Comparison of ENCODE assay signal across 8 cellular contexts in the genomic region with DNA sequence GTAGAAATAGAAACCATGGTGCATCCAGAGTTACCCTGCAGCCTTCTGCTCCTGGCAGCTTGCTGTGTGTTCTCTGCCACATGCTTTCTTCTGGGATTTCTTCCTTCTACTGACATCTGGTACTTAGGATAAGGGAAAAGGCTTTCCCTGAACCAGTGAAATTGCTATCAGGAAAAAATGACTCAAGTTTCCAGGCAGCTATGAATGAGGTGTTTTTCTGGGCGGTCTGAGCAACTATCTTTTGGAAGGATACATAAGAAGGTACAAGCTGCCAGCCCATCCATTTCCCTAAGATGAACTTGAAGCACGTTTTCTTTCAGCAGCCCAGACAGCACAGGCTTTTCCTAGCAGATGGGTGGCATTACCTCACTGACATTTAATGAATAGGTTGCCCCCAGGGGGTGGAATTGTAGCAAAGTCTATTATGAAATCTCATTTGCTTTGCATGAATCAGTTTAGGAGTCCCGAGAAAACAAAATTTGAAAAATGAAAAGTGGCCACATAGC.
DNase-seq lines count a peak whose midpoint lies in the region; ATAC-seq and TF ChIP-seq lines count a peak whose summit lies in the region.

No MANE protein-coding gene starts in this region.

- H3K4me3 Mint-ChIP-seq in activated T-cell treated with anti-CD3 and anti-CD28 coated beads, Interleukin-2, amount 50 U/mL, for 4 hours: no peak overlapping the region

- H4K20me1 ChIP-seq in neural cell (ENCODE audit: insufficient read depth): no peaks in the 10 kb centered on the region

- H3K9ac ChIP-seq in neural cell (ENCODE audit: low read length): no peak overlapping the region

- DNase-seq in DMS79 treated with DMSO at 0.1 percent for 48 hours (lab: John Stamatoyannopoulos, UW): peak; percentile 66
- peak; percentile 5 for DNase-seq in NCI-H2081 treated with DMSO at 0.1 percent for 48 hours (lab: John Stamatoyannopoulos, UW)
- peak; percentile 87 to 89 for DNase-seq in cardiac fibroblast (ENCODE audit: low read depth in 2 of 2)
- DNase-seq in activated CD4-positive, alpha-beta T cell treated with anti-CD3 and anti-CD28 coated beads, Interleukin-2, amount 50 U/mL, for 1 hour: no peak
- no peak for DNase-seq in DMS114 treated with DMSO at 0.1 percent for 48 hours (lab: John Stamatoyannopoulos, UW; ENCODE audit: unreplicated experiment)
- no peak for DNase-seq in activated T-cell treated with anti-CD3 and anti-CD28 coated beads, Interleukin-2, amount 50 U/mL, for 4 hours

- H3K4me3 ChIP-seq in cardiac fibroblast (replicated peaks in 1 of 2; ENCODE audit: low read depth in 2 of 2, low read length in 2 of 2) (no peak overlapping the region), neural cell (ENCODE audit: low read length) (peak overlapping the region; percentile 15)

- H3K79me2 ChIP-seq in neural cell (replicated peaks; ENCODE audit: insufficient read depth, low read length): peaks cover 3% of the 10 kb centered on the region

- H3K4me2 ChIP-seq in neural cell (ENCODE audit: low read length): peak overlapping the region; percentile 34

- no peaks in the 10 kb centered on the region for H3K9me3 Mint-ChIP-seq in activated T-cell treated with anti-CD3 and anti-CD28 coated beads, Interleukin-2, amount 50 U/mL, for 4 hours

- no peaks in the 10 kb centered on the region for H3K36me3 ChIP-seq in neural cell (ENCODE audit: insufficient read depth, low read length)

- no peak for TF ChIP-seq RAD21 in neural cell (conservative IDR thresholded peaks at IDR 0.05)

- peak overlapping the region; percentile 13 for H3K27ac ChIP-seq in neural cell (ENCODE audit: low read length)

- no peak overlapping the region for H2AFZ ChIP-seq in neural cell (ENCODE audit: low read depth, low read length)

- ATAC-seq in HG03135 (IDR thresholded peaks at IDR 0.05; ENCODE audit: unreplicated experiment): no peak
- ATAC-seq in activated T-cell treated with anti-CD3 and anti-CD28 coated beads, Interleukin-2, amount 50 U/mL, for 4 hours: no peak

- no peaks in the 10 kb centered on the region for H3K9me2 ChIP-seq in neural cell (ENCODE audit: insufficient read depth, low read length)

- H3F3A ChIP-seq in neural cell (ENCODE audit: insufficient read depth, low read length, poor library complexity, severe bottlenecking): no peaks in the 10 kb centered on the region

- no peaks in the 10 kb centered on the region for H3K27me3 ChIP-seq in neural cell (ENCODE audit: insufficient read depth, low read depth, low read length)

- TF ChIP-seq EP300 in neural cell (conservative IDR thresholded peaks at IDR 0.05; ENCODE audit: poor library complexity, severe bottlenecking): peak; percentile 24

- H3K9me3 ChIP-seq in neural cell (ENCODE audit: low read length): no peaks in the 10 kb centered on the region

- peaks cover 2% of the 10 kb centered on the region for H3K4me1 Mint-ChIP-seq in activated T-cell treated with anti-CD3 and anti-CD28 coated beads, Interleukin-2, amount 50 U/mL, for 4 hours (ENCODE audit: low read depth)

- no peak for TF ChIP-seq CTCF in cardiac fibroblast (IDR thresholded peaks at IDR 0.05; ENCODE audit: low read depth, low read length)
- TF ChIP-seq CTCF in neural cell (IDR thresholded peaks at IDR 0.05; ENCODE audit: poor library complexity, severe bottlenecking): no peak

- no peaks in the 10 kb centered on the region for H3K36me3 Mint-ChIP-seq in activated T-cell treated with anti-CD3 and anti-CD28 coated beads, Interleukin-2, amount 50 U/mL, for 4 hours (ENCODE audit: insufficient read depth)

- no peaks in the 10 kb centered on the region for H3K27me3 Mint-ChIP-seq in activated T-cell treated with anti-CD3 and anti-CD28 coated beads, Interleukin-2, amount 50 U/mL, for 4 hours (ENCODE audit: low read depth)

TF ChIP-seq in neural cell, 6 proteins besides CTCF, POLR2A, EP300 and RAD21:
- no peak for TF ChIP-seq SMC3 (conservative IDR thresholded peaks at IDR 0.05; ENCODE audit: poor library complexity)
- TF ChIP-seq, protein P1, sequence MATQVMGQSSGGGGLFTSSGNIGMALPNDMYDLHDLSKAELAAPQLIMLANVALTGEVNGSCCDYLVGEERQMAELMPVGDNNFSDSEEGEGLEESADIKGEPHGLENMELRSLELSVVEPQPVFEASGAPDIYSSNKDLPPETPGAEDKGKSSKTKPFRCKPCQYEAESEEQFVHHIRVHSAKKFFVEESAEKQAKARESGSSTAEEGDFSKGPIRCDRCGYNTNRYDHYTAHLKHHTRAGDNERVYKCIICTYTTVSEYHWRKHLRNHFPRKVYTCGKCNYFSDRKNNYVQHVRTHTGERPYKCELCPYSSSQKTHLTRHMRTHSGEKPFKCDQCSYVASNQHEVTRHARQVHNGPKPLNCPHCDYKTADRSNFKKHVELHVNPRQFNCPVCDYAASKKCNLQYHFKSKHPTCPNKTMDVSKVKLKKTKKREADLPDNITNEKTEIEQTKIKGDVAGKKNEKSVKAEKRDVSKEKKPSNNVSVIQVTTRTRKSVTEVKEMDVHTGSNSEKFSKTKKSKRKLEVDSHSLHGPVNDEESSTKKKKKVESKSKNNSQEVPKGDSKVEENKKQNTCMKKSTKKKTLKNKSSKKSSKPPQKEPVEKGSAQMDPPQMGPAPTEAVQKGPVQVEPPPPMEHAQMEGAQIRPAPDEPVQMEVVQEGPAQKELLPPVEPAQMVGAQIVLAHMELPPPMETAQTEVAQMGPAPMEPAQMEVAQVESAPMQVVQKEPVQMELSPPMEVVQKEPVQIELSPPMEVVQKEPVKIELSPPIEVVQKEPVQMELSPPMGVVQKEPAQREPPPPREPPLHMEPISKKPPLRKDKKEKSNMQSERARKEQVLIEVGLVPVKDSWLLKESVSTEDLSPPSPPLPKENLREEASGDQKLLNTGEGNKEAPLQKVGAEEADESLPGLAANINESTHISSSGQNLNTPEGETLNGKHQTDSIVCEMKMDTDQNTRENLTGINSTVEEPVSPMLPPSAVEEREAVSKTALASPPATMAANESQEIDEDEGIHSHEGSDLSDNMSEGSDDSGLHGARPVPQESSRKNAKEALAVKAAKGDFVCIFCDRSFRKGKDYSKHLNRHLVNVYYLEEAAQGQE (IDR thresholded peaks at IDR 0.05; ENCODE audit: borderline replicate concordance): peak; percentile 92

Comparison
In these comparisons a context has a peak if more than half of its experiments do, and no peak if none do; other contexts are left out.
1. DNase-seq: peak in DMS79 treated with DMSO at 0.1 percent for 48 hours (single experiment), NCI-H2081 treated with DMSO at 0.1 percent for 48 hours (single experiment) and cardiac fibroblast (2 of 2); none in activated CD4-positive, alpha-beta T cell treated with anti-CD3 and anti-CD28 coated beads, Interleukin-2, amount 50 U/mL, for 1 hour (single experiment), DMS114 treated with DMSO at 0.1 percent for 48 hours (single experiment) and activated T-cell treated with anti-CD3 and anti-CD28 coated beads, Interleukin-2, amount 50 U/mL, for 4 hours (single experiment).